ENCODE assay signal across 22 cellular contexts in the genomic region with DNA sequence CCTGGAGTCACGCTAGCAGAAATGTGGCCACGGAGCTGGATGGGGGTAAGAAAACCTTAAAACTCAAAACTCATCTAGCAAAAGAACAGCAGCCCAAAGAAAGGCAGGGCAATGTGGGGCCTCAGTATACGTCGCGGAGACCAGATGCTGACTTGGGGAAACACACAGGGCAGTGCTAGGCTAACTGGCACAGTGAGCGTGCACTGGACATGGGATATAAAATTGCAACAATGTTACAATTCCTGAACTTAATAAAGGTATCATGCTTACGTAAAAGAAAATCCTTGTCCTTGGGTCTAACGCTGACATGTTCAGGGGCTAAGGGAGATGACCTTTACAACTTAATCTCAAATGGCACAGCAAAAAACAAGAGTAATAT. TPM values are rescaled to one million over a fixed set of nuclear protein-coding genes. Genes with fewer than 3 reads are reported as not detected.
DNase-seq lines count a peak whose midpoint lies in the region; ATAC-seq, FAIRE-seq and TF ChIP-seq lines count a peak whose summit lies in the region.
"Had no signal": no experiment of that assay in that cellular context is flagged by ENCODE, and none has a peak within 500 bp of the region (broad histone marks: within the 10 kb centered on the region; RNA-seq: fewer than 3 reads in every experiment).

No MANE protein-coding gene starts in this region.

- intact Hi-C loops in ascending aorta (cut with DNase I) (loop anchor here (5.0 kb wide), 1 partner anchor 36 kb away; no protein-coding TSS in a partner anchor), gastrocnemius medialis (cut with DNase I; ENCODE audit: low total_unique reads) (loop anchor here (5.0 kb wide), 1 partner anchor 36 kb away; no protein-coding TSS in a partner anchor)

- TF ChIP-seq RAD21 in A549 (conservative IDR thresholded peaks at IDR 0.05 in 1 of 2, IDR thresholded peaks at IDR 0.05 in 1 of 2), result no peak

- TF ChIP-seq EP300 in A549 (IDR thresholded peaks at IDR 0.05), result no peak

- no peak overlapping the region for H3K4me3 ChIP-seq in A549
- peak overlapping the region; percentile 21 to 23 for H3K4me3 ChIP-seq in ascending aorta
- peak overlapping the region; percentile 30; the same call in 1 of the 2 replicates for H3K4me3 ChIP-seq in iPS-20b (ENCODE audit: low read length)
- H3K4me3 ChIP-seq in gastrocnemius medialis, result peak overlapping the region in 3 of 4 donors; percentile 21 to 32 (median 24)
- H3K4me3 ChIP-seq: ovary had no signal

- WGBS in A549 (ENCODE audit: missing lambda C conversion rate), result 93% methylated on average over 8 of the region's 8 CpGs

- ATAC-seq in A549, result no peak
- no peak for ATAC-seq in gastrocnemius medialis
- ATAC-seq in GM18873 (IDR thresholded peaks at IDR 0.05; ENCODE audit: low FRiP score, unreplicated experiment), result no peak
- ATAC-seq: stimulated activated effector memory CD8-positive, alpha-beta T cell treated with anti-CD3 and anti-CD28 coated beads, Interleukin-12 subunit alpha, Interleukin-12 subunit beta, amount 100 ng/mL, for 72 hours had no signal

- TF ChIP-seq POLR2A in A549 (IDR thresholded peaks at IDR 0.05; ENCODE audit: low read length), result no peak
- TF ChIP-seq POLR2A in gastrocnemius medialis (IDR thresholded peaks at IDR 0.05), result no peak

- CTCF ChIA-PET in A549 (lab: Yijun Ruan, JAX), result interaction anchor here (1.7 kb wide), 1 partner anchor 19 kb away, joined by 6 read pairs; no protein-coding TSS in a partner anchor

- H3K27me3 ChIP-seq in ascending aorta, result no peaks in the 10 kb centered on the region
- H3K27me3 ChIP-seq in iPS-20b (ENCODE audit: insufficient read depth, low read length), result no peaks in the 10 kb centered on the region
- peaks cover 0 to 17% (median 10%) of the 10 kb centered on the region in 3 donors for H3K27me3 ChIP-seq in gastrocnemius medialis
- H3K27me3 ChIP-seq: ovary had no signal

- peak overlapping the region; percentile 9; the same call in 1 of the 2 replicates for H3K9ac ChIP-seq in iPS-20b (ENCODE audit: low read depth, low read length)

- H3K4me1 ChIP-seq in A549 (peaks cover 12% of the 10 kb centered on the region), ascending aorta (peaks cover 12 to 90% of the 10 kb centered on the region in 2 donors), iPS-20b (ENCODE audit: insufficient read depth, low read length) (peaks cover 39% of the 10 kb centered on the region), gastrocnemius medialis (peaks cover 57 to 58% of the 10 kb centered on the region in 2 donors)

- no peak overlapping the region for H3K4me2 ChIP-seq in A549

- H3K9me3 ChIP-seq in A549 (no peaks in the 10 kb centered on the region), ascending aorta (no peaks in the 10 kb centered on the region), iPS-20b (ENCODE audit: insufficient read depth, low read depth, low read length) (no peaks in the 10 kb centered on the region), gastrocnemius medialis (no peaks in the 10 kb centered on the region)
- H3K9me3 ChIP-seq: ovary had no signal

- DNase-seq in A549 (ENCODE audit: low read depth in 1 of 2, low spot score in 1 of 2), result no peak
- DNase-seq in ascending aorta (ENCODE audit: low spot score in 2 of 2), result no peak
- DNase-seq in gastrocnemius medialis, result no peak
- DNase-seq in NCI-H2107 (lab: John Stamatoyannopoulos, UW), result no peak
- DNase-seq in T-helper 1 cell, result no peak
- no peak for DNase-seq in AG08395 (ENCODE audit: low spot score)
- DNase-seq: activated effector memory CD4-positive, alpha-beta T cell treated with anti-CD3 and anti-CD28 coated beads, Interleukin-2, amount 50 U/mL, for 16 hours; DND-41; GOT3; KBM-7; NCI-H69; OCI-M1; ovary; T-helper 9 cell had no signal

- POLR2A ChIA-PET in A549 (lab: Yijun Ruan, JAX), result no interaction called here

- TF ChIP-seq CTCF in A549 (IDR thresholded peaks at IDR 0.05) (no peak), ascending aorta (IDR thresholded peaks at IDR 0.05) (no peak), gastrocnemius medialis (IDR thresholded peaks at IDR 0.05 in 4 of 5, conservative IDR thresholded peaks at IDR 0.05 in 1 of 5) (no peak)

- H3K36me3 ChIP-seq in ascending aorta, result peaks cover 0 to 5% of the 10 kb centered on the region in 2 donors
- no peaks in the 10 kb centered on the region for H3K36me3 ChIP-seq in iPS-20b (ENCODE audit: insufficient read depth, low read depth, low read length)
- no peaks in the 10 kb centered on the region for H3K36me3 ChIP-seq in gastrocnemius medialis
- H3K36me3 ChIP-seq: ovary had no signal

- in situ Hi-C loops in gastrocnemius medialis (cut with MboI; ENCODE audit: low sequenced_read_pairs in 4 of 4), result no loop called here

- FAIRE-seq in A549 (lab: Jason Lieb, UNC), result no peak
- FAIRE-seq: colon, GM18507, kidney had no signal

- H3K27ac ChIP-seq in A549, result no peak overlapping the region
- H3K27ac ChIP-seq in ascending aorta, result peak overlapping the region; percentile 75 to 79
- H3K27ac ChIP-seq in iPS-20b (ENCODE audit: low read length), result no peak overlapping the region
- H3K27ac ChIP-seq in gastrocnemius medialis, result peak overlapping the region; percentile 49 to 70 (median 68)
- H3K27ac ChIP-seq: epithelial cell of prostate, HL-60, ovary had no signal

TF ChIP-seq in A549, 52 proteins besides CTCF, POLR2A, EP300 and RAD21:
- TF ChIP-seq ZC3H11A (IDR thresholded peaks at IDR 0.05) (no peak), MAFK (IDR thresholded peaks at IDR 0.05; ENCODE audit: partially characterized antibody) (peak; percentile 72)

RNA-seq across cellular contexts. Expression of gene COL4A1, which starts 40.5 kb away (rescaled TPM):
- 23.8 and 24.3 TPM in 2 replicates for polyA plus RNA-seq in A549 (2011; rRNA removed)
- 12.5 and 16.6 TPM in 2 replicates for polyA plus RNA-seq in A549 (2012; cell fraction: cytosol; rRNA removed)
- polyA plus RNA-seq in A549 (2012; cell fraction: nucleus; rRNA removed), result 47.7 and 57.6 TPM in 2 replicates
- polyA plus RNA-seq in A549 (2017; fragmentation: RNase III; extraction: RNeasy Plus Mini Kit Qiagen cat#74134 plus additional on column Dnase treatment), result 70.9 to 71.4 TPM (median 71.3 TPM) in 3 replicates
- 32.9 and 42.4 TPM in 2 replicates for polyA minus RNA-seq in A549 (2011; rRNA and poly(A)+ RNA removed)
- 756 TPM for total RNA-seq in ascending aorta
- total RNA-seq in gastrocnemius medialis, result 100 to 1,000 TPM in 3 of 4 donors, 10 to 100 TPM in 1; 60.5 to 127 (median 120) TPM

RNA-seq across cellular contexts. Expression of gene COL4A2, which starts 40.7 kb away (rescaled TPM):
- 36.2 and 46.9 TPM in 2 replicates for polyA plus RNA-seq in A549 (2011; rRNA removed)
- polyA plus RNA-seq in A549 (2012; cell fraction: cytosol; rRNA removed), result 54.3 and 88.3 TPM in 2 replicates
- 415 and 541 TPM in 2 replicates for polyA plus RNA-seq in A549 (2012; cell fraction: nucleus; rRNA removed)
- polyA plus RNA-seq in A549 (2017; fragmentation: RNase III; extraction: RNeasy Plus Mini Kit Qiagen cat#74134 plus additional on column Dnase treatment), result 112 to 122 TPM (median 119 TPM) in 3 replicates
- polyA minus RNA-seq in A549 (2011; rRNA and poly(A)+ RNA removed), result 56.5 and 110 TPM in 2 replicates
- total RNA-seq in ascending aorta, result 1,227 TPM
- 10 to 100 TPM; 51.2 to 85.8 (median 70.5) TPM for total RNA-seq in gastrocnemius medialis

Comparison
In these comparisons a context has a peak if more than half of its experiments do, and no peak if none do; other contexts are left out.
1. H3K27ac ChIP-seq: peak in ascending aorta (2 of 2) and gastrocnemius medialis (4 of 4); none in A549 (0 of 2) and iPS-20b (single experiment).
2. RNA of gene COL4A2, which starts 40.7 kb away (total RNA-seq): 1,227 TPM in ascending aorta (single experiment); 51.2 to 85.8 TPM in gastrocnemius medialis; every median in the first group is over 10 times any median in the second.